Comparison of ENCODE assay signal across 24 cellular contexts in the genomic region with DNA sequence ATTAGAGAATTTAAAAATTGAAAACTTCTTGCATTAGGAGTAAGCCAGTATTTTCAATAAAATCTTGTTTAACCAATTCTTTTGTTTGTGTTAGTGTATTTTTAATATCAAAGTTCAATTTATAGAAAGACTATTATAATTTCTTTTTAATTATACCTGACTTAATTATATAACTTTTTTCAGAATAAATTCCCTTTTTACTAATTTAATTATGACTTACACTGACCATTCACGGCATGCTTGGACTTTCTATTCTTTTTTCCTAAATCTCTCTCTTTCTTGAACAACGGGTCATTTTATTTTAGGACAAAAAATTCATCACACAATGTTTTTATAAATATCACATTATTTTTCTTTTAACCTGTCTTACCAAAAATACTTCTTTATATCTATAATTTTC.
DNase-seq lines count a peak whose midpoint lies in the region; ATAC-seq lines count a peak whose summit lies in the region.
"Had no signal": no experiment of that assay in that cellular context is flagged by ENCODE, and none has a peak within 500 bp of the region (broad histone marks: within the 10 kb centered on the region; RNA-seq: fewer than 3 reads in every experiment).

No MANE protein-coding gene starts in this region.

- H3K4me3 ChIP-seq in mesenchymal stem cell (ENCODE audit: insufficient read depth in 1 of 2, low read depth in 1 of 2, low read length in 2 of 2): no peak overlapping the region
- H3K4me3 ChIP-seq: adrenal gland, uterus had no signal

- no peak overlapping the region for H3K18ac ChIP-seq in mesenchymal stem cell (ENCODE audit: low read depth in 1 of 2, low read length in 2 of 2)

- H2BK5ac ChIP-seq in mesenchymal stem cell (ENCODE audit: low read depth, low read length, poor library complexity, severe bottlenecking): no peak overlapping the region

- no peaks in the 10 kb centered on the region for H3K4me1 ChIP-seq in mesenchymal stem cell (ENCODE audit: control insufficient read depth, insufficient read depth, low read depth, low read length)
- H3K4me1 ChIP-seq: adrenal gland, uterus had no signal

- no peak overlapping the region for H4K8ac ChIP-seq in mesenchymal stem cell (ENCODE audit: low read length)

- no peak overlapping the region for H3K27ac ChIP-seq in mesenchymal stem cell (ENCODE audit: low read length, poor library complexity, severe bottlenecking)
- H3K27ac ChIP-seq: adrenal gland, uterus had no signal

- ATAC-seq in GM18511 (IDR thresholded peaks at IDR 0.05; ENCODE audit: unreplicated experiment) (no peak), HG03280 (IDR thresholded peaks at IDR 0.05; ENCODE audit: unreplicated experiment) (no peak)
- ATAC-seq: activated CD8-positive, alpha-beta memory T cell treated with anti-CD3 and anti-CD28 coated beads, Interleukin-2, amount 10 ng/mL, durations not matched to agents 7 days and 5 days; activated T-helper 17 cell treated with anti-CD3 and anti-CD28 coated beads, Interleukin-2, amount 50 U/mL, for 72 hours; Right ventricle myocardium inferior; T-cell had no signal

- H4K91ac ChIP-seq in mesenchymal stem cell (ENCODE audit: low read length): no peak overlapping the region

- no peak overlapping the region for H2BK15ac ChIP-seq in mesenchymal stem cell (ENCODE audit: low read depth, poor library complexity, severe bottlenecking)

- H2BK12ac ChIP-seq in mesenchymal stem cell (ENCODE audit: low read length in 2 of 2): no peak overlapping the region

- DNase-seq in DMS53 (lab: John Stamatoyannopoulos, UW): peak; percentile 28
- DNase-seq in DMS53 treated with DMSO at 0.1 percent for 48 hours (lab: John Stamatoyannopoulos, UW; ENCODE audit: unreplicated experiment): no peak
- DNase-seq in NAMALWA (ENCODE audit: low spot score): peak; percentile 44
- DNase-seq in amniotic epithelial cell (ENCODE audit: low read depth): peak; percentile 11
- peak; percentile 4 for DNase-seq in mesenchymal stem cell
- no peak for DNase-seq in dedifferentiated amniotic fluid mesenchymal stem cell (ENCODE audit: extremely low spot score)
- DNase-seq: 8988T; activated CD4-positive, alpha-beta T cell treated with anti-CD3 and anti-CD28 coated beads for 48 hours; activated CD8-positive, alpha-beta memory T cell treated with anti-CD3 and anti-CD28 coated beads, Interleukin-2, amount 10 ng/mL, durations not matched to agents 7 days and 5 days; adrenal gland; Calu3; NCI-H187; NCI-H226; NK-92 treated with Interleukin-12 subunit alpha and Interleukin-12 subunit beta, amount 100 ng/mL, for 24 hours; nucleus accumbens; retina; stimulated activated CD4-positive, alpha-beta T cell treated with anti-CD3 and anti-CD28 coated beads, Interleukin-12 subunit alpha, Interleukin-12 subunit beta, amount 100 ng/mL, for 4 hours; substantia nigra; T-cell; uterus had no signal

- 16% methylated on average over 1 of the region's 2 CpGs for WGBS in mesenchymal stem cell

- H3K4ac ChIP-seq in mesenchymal stem cell (ENCODE audit: low read depth in 1 of 2, low read length in 2 of 2): no peak overlapping the region

- no peak overlapping the region for H3K9ac ChIP-seq in mesenchymal stem cell (ENCODE audit: low read length)

- H2BK120ac ChIP-seq in mesenchymal stem cell (ENCODE audit: low read depth, low read length): no peak overlapping the region

- no peaks in the 10 kb centered on the region for H3K36me3 ChIP-seq in mesenchymal stem cell (ENCODE audit: control insufficient read depth in 1 of 2, insufficient read depth in 2 of 2, low read depth in 1 of 2, low read length in 2 of 2)
- H3K36me3 ChIP-seq: adrenal gland, uterus had no signal

- no peak overlapping the region for H2AFZ ChIP-seq in mesenchymal stem cell (ENCODE audit: low read depth, low read length)

- H2AK5ac ChIP-seq in mesenchymal stem cell (ENCODE audit: low read length, severe bottlenecking): no peak overlapping the region

- peaks cover 43% of the 10 kb centered on the region for H3K9me3 ChIP-seq in mesenchymal stem cell (ENCODE audit: control insufficient read depth, low read length)
- H3K9me3 ChIP-seq: adrenal gland, uterus had no signal

- no peak overlapping the region for H3K14ac ChIP-seq in mesenchymal stem cell (ENCODE audit: low read length in 2 of 2)

- no peaks in the 10 kb centered on the region for H3K27me3 ChIP-seq in mesenchymal stem cell (ENCODE audit: control insufficient read depth in 1 of 2, insufficient read depth in 1 of 2, low read length in 2 of 2)
- H3K27me3 ChIP-seq: adrenal gland, uterus had no signal

- H3K23ac ChIP-seq in mesenchymal stem cell (ENCODE audit: low read length in 2 of 2): no peak overlapping the region

- H3K4me2 ChIP-seq in mesenchymal stem cell (ENCODE audit: low read length, poor library complexity, severe bottlenecking): no peak overlapping the region

- H3K79me1 ChIP-seq in mesenchymal stem cell (replicated peaks; ENCODE audit: low read length, poor library complexity, severe bottlenecking): no peaks in the 10 kb centered on the region

Comparison
In these comparisons a context has a peak if more than half of its experiments do, and no peak if none do; other contexts are left out.
1. DNase-seq: peak in DMS53 (single experiment), NAMALWA (single experiment), amniotic epithelial cell (single experiment) and mesenchymal stem cell (single experiment); none in DMS53 treated with DMSO at 0.1 percent for 48 hours (single experiment) and dedifferentiated amniotic fluid mesenchymal stem cell (single experiment).